In the genomic region with DNA sequence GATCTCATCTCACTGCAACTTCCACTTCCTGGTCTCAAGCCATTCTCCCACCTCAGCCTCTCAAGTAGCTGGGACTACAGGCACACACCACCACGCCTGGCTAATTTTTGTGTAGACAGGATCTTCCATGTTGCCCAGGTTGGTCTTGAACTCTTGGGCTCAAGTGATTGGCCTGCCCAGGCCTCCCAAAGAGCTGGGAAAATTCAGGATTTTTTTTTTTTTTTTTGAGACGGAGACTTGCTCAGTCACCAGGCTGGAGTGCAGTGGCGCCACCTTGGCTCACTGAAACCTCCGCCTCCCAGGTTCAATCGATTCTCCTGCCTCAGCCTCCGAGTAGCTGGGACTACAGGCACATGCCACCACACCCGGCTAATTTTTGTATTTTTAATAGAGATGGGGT, we compare ENCODE assay signal across 8 cellular contexts. TPM values are rescaled to one million over a fixed set of nuclear protein-coding genes. Genes with fewer than 3 reads are reported as not detected.
A peak's percentile ranks its signal among the peaks of the same experiment; 100 is the strongest.
DNase-seq lines count a peak whose midpoint lies in the region; ATAC-seq, FAIRE-seq and TF ChIP-seq lines count a peak whose summit lies in the region.
"Not testable (repeated sequence)": the region's sequence is repeated elsewhere in the genome, so short reads cannot be mapped to it uniquely, and the experiment has no call there.

No MANE protein-coding gene starts in this region.

- not testable (repeated sequence) for H3K27ac ChIP-seq in H9 (ENCODE audit: insufficient read length, low read depth, low read length); K562 (ENCODE audit: extremely low read depth, low read depth, low read length); endothelial cell of umbilical vein (ENCODE audit: insufficient read depth, low read depth, low read length); neural progenitor cell; trophoblast cell (ENCODE audit: low read depth, low read length)

- not testable (repeated sequence) for H2BK120ac ChIP-seq in H9 (ENCODE audit: low read depth, low read length, poor library complexity, severe bottlenecking); trophoblast cell (ENCODE audit: insufficient read depth, low read length, poor library complexity)

- H3K9me3 Mint-ChIP-seq in CD14-positive monocyte, H9: not testable (repeated sequence)
- H3K9me3 Mint-ChIP-seq in neural progenitor cell: peaks cover 42% of the 10 kb centered on the region

- H2AK5ac ChIP-seq in H9 (ENCODE audit: insufficient read length, low read length); trophoblast cell (ENCODE audit: low read length): not testable (repeated sequence)

- WGBS in H9 (ENCODE audit: extremely low coverage, insufficient read length, low lambda C conversion rate): no CpG with 5 or more reads among the region's 7 CpGs
- WGBS in K562 (ENCODE audit: insufficient coverage, low coverage, missing lambda C conversion rate): 93% methylated on average over 7 of the region's 7 CpGs
- WGBS in trophoblast cell (ENCODE audit: extremely low coverage, insufficient coverage, insufficient read length): no CpG with 5 or more reads among the region's 7 CpGs

- H3K9me1 ChIP-seq in K562 (ENCODE audit: control insufficient read depth, insufficient read depth, low read length); endothelial cell of umbilical vein (replicated peaks; ENCODE audit: control insufficient read depth, extremely low read depth, insufficient read depth, low read length): not testable (repeated sequence)

- not testable (repeated sequence) for H3K4me1 ChIP-seq in H9 (ENCODE audit: insufficient read depth, low read length); K562 (replicated peaks in 1 of 2; ENCODE audit: control insufficient read depth in 2 of 2, insufficient read depth in 2 of 2, low read length in 2 of 2); endothelial cell of umbilical vein (ENCODE audit: control insufficient read depth, extremely low read depth, insufficient read depth, low read length); neural progenitor cell; trophoblast cell (ENCODE audit: control insufficient read depth in 1 of 2, insufficient read depth in 2 of 2, low read length in 2 of 2)

- H3K4me3 ChIP-seq in K562; endothelial cell of umbilical vein (replicated peaks in 1 of 3; ENCODE audit: insufficient read depth in 1 of 3, low read depth in 1 of 3, low read length in 3 of 3); neural progenitor cell; trophoblast cell (ENCODE audit: low read depth, low read length): not testable (repeated sequence)

- in situ Hi-C loops in K562 (cut with MboI): not testable (repeated sequence)

- not testable (repeated sequence) for H3K9ac ChIP-seq in H9 (ENCODE audit: extremely low read depth, insufficient read length, low read length); K562 (ENCODE audit: insufficient read depth in 1 of 2, low read depth in 2 of 2, low read length in 2 of 2); endothelial cell of umbilical vein (replicated peaks; ENCODE audit: extremely low read depth, insufficient read depth, low read length); neural progenitor cell; trophoblast cell (ENCODE audit: low read length)

- BruUV-seq in K562 (replicated peaks; lab: Mats Ljungman, UMichigan); endothelial cell of umbilical vein (replicated peaks; lab: Mats Ljungman, UMichigan): not testable (repeated sequence)

- peaks cover 2 to 15% of the 10 kb centered on the region in 2 donors for H3K36me3 Mint-ChIP-seq in CD14-positive monocyte
- not testable (repeated sequence) for H3K36me3 Mint-ChIP-seq in H9 (ENCODE audit: insufficient read depth in 1 of 3, low read depth in 3 of 3); T-helper 17 cell (ENCODE audit: low read depth)
- H3K36me3 Mint-ChIP-seq in neural progenitor cell: peaks cover 59% of the 10 kb centered on the region

- H3K4me3 Mint-ChIP-seq in CD14-positive monocyte, H9, T-helper 17 cell, neural progenitor cell: not testable (repeated sequence)

- H3K36me3 ChIP-seq in K562 (ENCODE audit: control insufficient read depth, insufficient read depth, low read length): peaks cover 12% of the 10 kb centered on the region; the same call in 1 of the 3 replicates
- H3K36me3 ChIP-seq in endothelial cell of umbilical vein (ENCODE audit: control insufficient read depth in 2 of 2, extremely low read depth in 1 of 2, insufficient read depth in 2 of 2, low read length in 2 of 2); neural progenitor cell; trophoblast cell (ENCODE audit: control insufficient read depth in 1 of 2, insufficient read depth in 2 of 2, low read length in 2 of 2): not testable (repeated sequence)

- not testable (repeated sequence) for H3K4ac ChIP-seq in H9 (ENCODE audit: low read depth, low read length)
- peak overlapping the region; percentile 89 for H3K4ac ChIP-seq in trophoblast cell (ENCODE audit: low read depth, low read length)

- H3K18ac ChIP-seq in H9 (ENCODE audit: insufficient read length, low read depth, low read length); trophoblast cell (ENCODE audit: low read length): not testable (repeated sequence)

- not testable (repeated sequence) for H3K23me2 ChIP-seq in H9 (ENCODE audit: insufficient read length, low read depth, low read length, poor library complexity, severe bottlenecking)

- not testable (repeated sequence) for H4K20me1 ChIP-seq in H9 (ENCODE audit: control insufficient read depth, insufficient read depth, insufficient read length); endothelial cell of umbilical vein (replicated peaks; ENCODE audit: control insufficient read depth, extremely low read depth, insufficient read depth, low read length)
- H4K20me1 ChIP-seq in K562 (replicated peaks; ENCODE audit: control insufficient read depth, insufficient read depth, low read length) (peaks cover 15% of the 10 kb centered on the region), neural progenitor cell (ENCODE audit: low read depth) (peaks cover 85% of the 10 kb centered on the region)

- not testable (repeated sequence) for H2BK12ac ChIP-seq in H9 (ENCODE audit: insufficient read length, low read depth, low read length); trophoblast cell (ENCODE audit: low read length)

- not testable (repeated sequence) for H3F3A ChIP-seq in neural progenitor cell (ENCODE audit: low read depth)

- peak overlapping the region in 4 of 7 donors; percentile 2 to 64 (median 38) for H3K27ac Mint-ChIP-seq in CD14-positive monocyte
- H3K27ac Mint-ChIP-seq in H9: peak overlapping the region in 2 of 3 experiments; percentile 18 to 21; a peak in 3 of 7 replicates
- peak overlapping the region; percentile 49 for H3K27ac Mint-ChIP-seq in T-helper 17 cell
- H3K27ac Mint-ChIP-seq in neural progenitor cell: not testable (repeated sequence)

- not testable (repeated sequence) for H3T11ph ChIP-seq in H9 (ENCODE audit: low read length)

- H2BK15ac ChIP-seq in H9 (ENCODE audit: low read depth, low read length): not testable (repeated sequence)

- H3K4me1 Mint-ChIP-seq in CD14-positive monocyte: peaks cover 32% of the 10 kb centered on the region
- peaks cover 28 to 31% of the 10 kb centered on the region in 2 experiments for H3K4me1 Mint-ChIP-seq in H9
- H3K4me1 Mint-ChIP-seq in T-helper 17 cell: peaks cover 35% of the 10 kb centered on the region
- not testable (repeated sequence) for H3K4me1 Mint-ChIP-seq in neural progenitor cell

- not testable (repeated sequence) for H2BK20ac ChIP-seq in H9 (ENCODE audit: low read depth, low read length, poor library complexity, severe bottlenecking)

- not testable (repeated sequence) for TF ChIP-seq RAD21 in K562 (CRISPR knock-in tag; conservative IDR thresholded peaks at IDR 0.05 in 1 of 2, IDR thresholded peaks at IDR 0.05 in 1 of 2)

- H3K23ac ChIP-seq in H9 (ENCODE audit: insufficient read length, low read depth, low read length); trophoblast cell (ENCODE audit: low read length): not testable (repeated sequence)

- H2BK5ac ChIP-seq in H9 (ENCODE audit: insufficient read length, low read length); trophoblast cell (ENCODE audit: low read depth, low read length, poor library complexity): not testable (repeated sequence)

- H3K79me1 ChIP-seq in H9 (ENCODE audit: insufficient read depth, low read depth, low read length, poor library complexity, severe bottlenecking); trophoblast cell (ENCODE audit: low read length): not testable (repeated sequence)

- not testable (repeated sequence) for DNase-seq in CD14-positive monocyte (ENCODE audit: low spot score); HEK293T (ENCODE audit: extremely low spot score); T-helper 17 cell; K562 (ENCODE audit: extremely low read depth in 1 of 4, low spot score in 3 of 4); endothelial cell of umbilical vein (ENCODE audit: low read depth, low spot score); neural progenitor cell (ENCODE audit: low spot score); trophoblast cell
- DNase-seq in H9: peak; percentile 47

- dilution Hi-C loops in endothelial cell of umbilical vein (cut with MboI; ENCODE audit: extremely low pct_ligation_motif_present, low sequenced_read_pairs): not testable (repeated sequence)

- not testable (repeated sequence) for H4K5ac ChIP-seq in H9 (ENCODE audit: insufficient read length, low read depth, low read length)

- H3K14ac ChIP-seq in H9 (ENCODE audit: insufficient read depth, low read length); trophoblast cell (ENCODE audit: low read length): not testable (repeated sequence)

- not testable (repeated sequence) for TF ChIP-seq POLR2A in K562 (conservative IDR thresholded peaks at IDR 0.05); endothelial cell of umbilical vein (IDR thresholded peaks at IDR 0.05; ENCODE audit: low read depth, low read length)

- not testable (repeated sequence) for H2AFZ ChIP-seq in H9 (ENCODE audit: low read length); K562 (ENCODE audit: low read depth, low read length); endothelial cell of umbilical vein (ENCODE audit: low read depth, low read length); neural progenitor cell (replicated peaks); trophoblast cell (ENCODE audit: insufficient read depth, low read length, poor library complexity)

- TF ChIP-seq EP300 in K562 (IDR thresholded peaks at IDR 0.05; ENCODE audit: low read length): not testable (repeated sequence)

- not testable (repeated sequence) for ATAC-seq in T-helper 17 cell
- ATAC-seq in K562: peak; percentile 40; the same call in 1 of the 3 replicates

- CTCF ChIA-PET in HEK293T (lab: Yijun Ruan, JAX); K562 (lab: Yijun Ruan, JAX; ENCODE audit: low intra/inter-chr PET ratio); endothelial cell of umbilical vein (lab: Charles Lee): not testable (repeated sequence)

- not testable (repeated sequence) for H3K4me2 ChIP-seq in H9 (ENCODE audit: insufficient read depth, insufficient read length, low read length); K562 (ENCODE audit: insufficient read depth, low read length); endothelial cell of umbilical vein (ENCODE audit: insufficient read depth, low read length); neural progenitor cell; trophoblast cell (ENCODE audit: low read length)

- not testable (repeated sequence) for H3K27me3 ChIP-seq in H9 (ENCODE audit: insufficient read depth, low read length); K562 (ENCODE audit: control insufficient read depth in 2 of 2, insufficient read depth in 2 of 2, low read length in 2 of 2); endothelial cell of umbilical vein (ENCODE audit: control insufficient read depth in 2 of 2, insufficient read depth in 2 of 2, low read length in 2 of 2); neural progenitor cell; trophoblast cell (ENCODE audit: insufficient read depth, low read length)

- not testable (repeated sequence) for FAIRE-seq in K562 (lab: Jason Lieb, UNC)
- peak; percentile 55 for FAIRE-seq in endothelial cell of umbilical vein (lab: Jason Lieb, UNC)

- not testable (repeated sequence) for H3K27me3 Mint-ChIP-seq in CD14-positive monocyte (ENCODE audit: low read depth in 3 of 3); H9 (ENCODE audit: low read depth); T-helper 17 cell; neural progenitor cell (ENCODE audit: insufficient read depth, low read depth)

- not testable (repeated sequence) for H4K12ac ChIP-seq in trophoblast cell (ENCODE audit: low read depth, low read length)

- not testable (repeated sequence) for H4K91ac ChIP-seq in H9 (ENCODE audit: insufficient read length, low read depth, low read length); trophoblast cell (ENCODE audit: low read depth, low read length)

- H3K9me3 ChIP-seq in H9 (ENCODE audit: control insufficient read depth, low read depth, low read length); T-helper 17 cell (ENCODE audit: control insufficient read depth, low read length, poor library complexity, severe bottlenecking); K562 (replicated peaks; ENCODE audit: control insufficient read depth, insufficient read depth, low read depth, low read length); endothelial cell of umbilical vein (replicated peaks; ENCODE audit: control insufficient read depth, insufficient read depth, low read length); neural progenitor cell (ENCODE audit: low read depth); trophoblast cell (ENCODE audit: insufficient read depth, low read depth, low read length): not testable (repeated sequence)

- H3K79me2 ChIP-seq in H9 (ENCODE audit: insufficient read depth, low read length) (peaks cover 47% of the 10 kb centered on the region; the same call in 1 of the 2 replicates), K562 (ENCODE audit: control insufficient read depth, insufficient read depth, low read length) (peaks cover 79% of the 10 kb centered on the region), endothelial cell of umbilical vein (ENCODE audit: control insufficient read depth, insufficient read depth, low read length) (peaks cover 85% of the 10 kb centered on the region), neural progenitor cell (ENCODE audit: low read depth) (peaks cover 100% of the 10 kb centered on the region), trophoblast cell (ENCODE audit: control insufficient read depth, insufficient read depth, low read length, poor library complexity) (peaks cover 17% of the 10 kb centered on the region)

- not testable (repeated sequence) for H4K8ac ChIP-seq in H9 (replicated peaks; ENCODE audit: insufficient read length, low read depth, low read length); trophoblast cell (ENCODE audit: low read depth, low read length)

- POLR2A ChIA-PET in HEK293T (lab: Yijun Ruan, JAX) (interaction anchor here (0.6 kb wide), 1 partner anchor 18 kb away, joined by 3 read pairs; no protein-coding TSS in a partner anchor), K562 (lab: Yijun Ruan, JAX) (interaction anchor here (1.0 kb wide), 1 partner anchor 29 kb away, joined by 3 read pairs; no protein-coding TSS in a partner anchor)
- POLR2A ChIA-PET in endothelial cell of umbilical vein (lab: Charles Lee): not testable (repeated sequence)

- H3K56ac ChIP-seq in H9 (ENCODE audit: insufficient read length, low read depth, low read length): not testable (repeated sequence)

- TF ChIP-seq CTCF in CD14-positive monocyte (IDR thresholded peaks at IDR 0.05); K562 (IDR thresholded peaks at IDR 0.05 in 2 of 3, conservative IDR thresholded peaks at IDR 0.05 in 1 of 3; ENCODE audit: insufficient read depth in 2 of 3, low read depth in 1 of 3, low read length in 3 of 3); endothelial cell of umbilical vein (IDR thresholded peaks at IDR 0.05; ENCODE audit: extremely low read depth in 1 of 2, insufficient read depth in 1 of 2, low read depth in 1 of 2, low read length in 2 of 2): not testable (repeated sequence)
- TF ChIP-seq CTCF in H9 (conservative IDR thresholded peaks at IDR 0.05) (peak; percentile 23; the same call in 1 of the 3 replicates), neural progenitor cell (IDR thresholded peaks at IDR 0.05) (peak; percentile 4)

- intact Hi-C loops in CD14-positive monocyte (cut with micrococcal nuclease); K562 (cut with micrococcal nuclease); endothelial cell of umbilical vein (cut with micrococcal nuclease): not testable (repeated sequence)

RNA-seq across cellular contexts. Expression of a gene that starts 21.8 kb away (rescaled TPM):
- polyA plus RNA-seq in CD14-positive monocyte (1 to 10 TPM; 4.8 to 9.5 TPM), K562 (2011; rRNA removed) (26.0 and 30.3 TPM in 2 replicates), K562 (2014; fragmentation: Illumina TruSeq; extraction: Trizol) (21.2 and 22.6 TPM in 2 replicates), K562 (2014; fragmentation: Nextera tagmentation; extraction: Ambion mirVana) (1 to 10 TPM; 4.9 to 7.9 TPM), K562 (2014; rRNA removed) (16.1 and 18.5 TPM in 2 replicates), endothelial cell of umbilical vein (6.2 and 9.2 TPM in 2 replicates)
- total RNA-seq in H9 (2021) (41.7 and 45.0 TPM in 2 replicates), T-helper 17 cell (10 to 100 TPM; 19.0 to 22.0 TPM), K562 (2014; rRNA removed) (10.1 and 10.9 TPM in 2 replicates), K562 (2014; rRNA removed; fragmentation: Illumina TruSeq; extraction: Trizol) (14.0 and 16.2 TPM in 2 replicates), K562 (2015; rRNA removed; fragmentation: Illumina TruSeq; extraction: Trizol) (11.7 and 12.6 TPM in 2 replicates), K562 (2021) (24.4 and 32.4 TPM in 2 replicates), endothelial cell of umbilical vein (33.8 and 35.5 TPM in 2 replicates), neural progenitor cell (ENCODE audit: low replicate concordance) (28.6 and 38.5 TPM in 2 replicates)
- total RNA-seq in K562 (2011; cell fraction: chromatin; rRNA removed; ENCODE audit: low replicate concordance): 18.3 and 46.1 TPM in 2 replicates
- total RNA-seq in K562 (2011; cell fraction: nucleolus; rRNA removed): 6.3 and 7.8 TPM in 2 replicates
- 21.6 and 31.5 TPM in 2 replicates for total RNA-seq in K562 (2011; cell fraction: nucleoplasm; rRNA removed)
- 7.6 and 14.5 TPM in 2 replicates for polyA plus RNA-seq in K562 (2011; cell fraction: cytosol; rRNA removed)
- 11.3 and 11.7 TPM in 2 replicates for polyA plus RNA-seq in K562 (2011; cell fraction: nucleus; rRNA removed)
- 11.3 and 16.2 TPM in 2 replicates for polyA plus RNA-seq in K562 (2012)
- polyA minus RNA-seq in K562 (2011; rRNA and poly(A)+ RNA removed): 38.2 and 39.5 TPM in 2 replicates
- polyA minus RNA-seq in K562 (2011; cell fraction: cytosol; rRNA and poly(A)+ RNA removed): 15.0 and 18.5 TPM in 2 replicates
- 5.1 and 9.3 TPM in 2 replicates for polyA minus RNA-seq in K562 (2011; cell fraction: nucleus; rRNA and poly(A)+ RNA removed)
- polyA plus RNA-seq in endothelial cell of umbilical vein (2011; cell fraction: cytosol; rRNA removed): 11.0 and 11.1 TPM in 2 replicates
- polyA plus RNA-seq in endothelial cell of umbilical vein (2011; cell fraction: nucleus; rRNA removed): 13.4 and 17.1 TPM in 2 replicates
- 10.4 and 22.3 TPM in 2 replicates for polyA plus RNA-seq in endothelial cell of umbilical vein (2012)
- polyA minus RNA-seq in endothelial cell of umbilical vein: 16.0 and 23.5 TPM in 2 replicates
- polyA minus RNA-seq in endothelial cell of umbilical vein (2011; cell fraction: cytosol; rRNA and poly(A)+ RNA removed): 20.5 TPM
- 14.2 and 23.5 TPM in 2 replicates for polyA minus RNA-seq in endothelial cell of umbilical vein (2011; cell fraction: nucleus; rRNA and poly(A)+ RNA removed)
- polyA plus RNA-seq in trophoblast cell (2013): 33.2 and 34.0 TPM in 2 replicates
